ENCODE assay signal across 8 cellular contexts in the genomic region with DNA sequence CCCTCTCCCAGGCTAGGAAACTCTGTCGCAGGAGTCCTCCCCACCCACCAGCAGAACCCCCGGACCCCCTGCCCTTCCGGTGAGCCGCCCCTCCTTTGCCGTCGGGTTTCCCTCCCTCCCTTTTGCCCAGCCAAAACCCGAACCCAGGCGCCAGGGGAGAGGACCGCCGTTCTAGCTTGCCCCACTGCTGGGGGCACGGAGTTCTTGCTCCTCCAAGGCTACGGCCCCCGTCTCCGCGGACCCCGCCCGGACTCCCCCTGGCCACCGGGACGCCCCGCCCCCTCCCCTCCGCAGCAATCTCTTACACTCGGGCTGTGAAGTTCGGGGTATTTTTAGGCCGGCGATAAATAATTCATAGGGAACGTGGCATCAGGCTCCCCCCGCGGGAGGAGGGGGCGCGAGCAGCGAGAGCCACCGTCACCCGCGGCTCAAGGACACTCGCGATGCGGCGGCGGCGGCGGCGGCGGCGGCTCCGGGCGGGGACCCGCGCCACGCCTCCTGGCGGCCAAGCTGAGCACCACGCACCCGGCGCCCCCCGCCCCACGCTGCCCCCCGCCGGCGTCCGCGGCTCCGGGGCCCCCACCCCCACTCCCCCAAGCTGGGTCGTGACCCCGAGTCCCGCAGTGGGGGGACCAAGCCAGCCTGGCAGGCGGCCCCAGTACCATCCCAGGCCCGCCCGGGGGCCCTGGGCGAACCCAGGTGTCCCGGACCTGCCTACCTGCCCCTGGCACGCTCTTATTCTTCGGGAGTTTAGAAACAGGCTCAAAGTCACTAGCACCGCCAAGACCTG. TPM values are rescaled to one million over a fixed set of nuclear protein-coding genes. Genes with fewer than 3 reads are reported as not detected.
DNase-seq lines count a peak whose midpoint lies in the region; ATAC-seq, FAIRE-seq and TF ChIP-seq lines count a peak whose summit lies in the region.

A gene (minus strand): TSS at position 447 of the 790 bp plus-strand sequence. CDS start 4,793 bp downstream, outside the sequence.

- H3K36me3 Mint-ChIP-seq in immature natural killer cell, result no peaks in the 10 kb centered on the region

- H3K27ac ChIP-seq in 22Rv1 (no peak within 1 kb of the TSS), uterus (no peak within 1 kb of the TSS)

- H3K4me1 ChIP-seq in uterus, result peaks cover 0 to 18% of the 10 kb centered on the region in 2 donors

- no peak within 1 kb of the TSS for H3K27ac Mint-ChIP-seq in immature natural killer cell

- no peaks in the 10 kb centered on the region for H3K9me3 ChIP-seq in uterus

- intact Hi-C loops in uterus (cut with DNase I; ENCODE audit: low total_unique reads), result loop anchor here (5.0 to 10.0 kb wide), 2 partner anchors 67 to 115 kb away; a partner anchor contains a TSS

- no peak within 1 kb of the TSS for H3K4me3 ChIP-seq in uterus

- TF ChIP-seq CTCF in 22Rv1 (IDR thresholded peaks at IDR 0.05) (peak; percentile 84), uterus (IDR thresholded peaks at IDR 0.05) (peak in 3 of 4 experiments; percentile 8 to 37 (median 11))

- peaks cover 18 to 31% of the 10 kb centered on the region in 2 donors for H3K27me3 ChIP-seq in uterus

- TF ChIP-seq POLR2A in uterus (IDR thresholded peaks at IDR 0.05) (no peak), GM12892 (IDR thresholded peaks at IDR 0.05; ENCODE audit: low read depth, low read length) (no peak)

- DNase-seq in HEK293T (ENCODE audit: extremely low spot score), result peak; percentile 70
- DNase-seq in activated T-helper 9 cell treated with anti-CD3 and anti-CD28 coated beads, Interleukin-2, amount 50 U/mL, for 16 hours (ENCODE audit: low read depth), result peak; percentile 24
- DNase-seq in immature natural killer cell, result peak in 2 of 3 donors; percentile 34 to 39
- DNase-seq in uterus, result no peak
- no peak for DNase-seq in mesenteric fat pad (ENCODE audit: low spot score)
- DNase-seq in GM12892 (ENCODE audit: insufficient read length), result no peak

- H3K4me3 Mint-ChIP-seq in immature natural killer cell, result peak within 1 kb of the TSS; percentile 42 to 69 (median 51)

- FAIRE-seq in GM12892 (lab: Jason Lieb, UNC), result no peak

- POLR2A ChIA-PET in HEK293T (lab: Yijun Ruan, JAX), result interaction anchor here (0.9 to 3.0 kb wide), 4 partner anchors 13 to 17 kb away, joined by 3 to 19 read pairs (median 9); a partner anchor contains a TSS

- no peak for ATAC-seq in HG02852 (IDR thresholded peaks at IDR 0.05; ENCODE audit: unreplicated experiment)

- H3K27me3 Mint-ChIP-seq in immature natural killer cell (ENCODE audit: low read depth in 3 of 3), result peaks cover 26 to 38% (median 32%) of the 10 kb centered on the region in 3 donors

- no peaks in the 10 kb centered on the region for H3K36me3 ChIP-seq in uterus

- H3K9me3 Mint-ChIP-seq in immature natural killer cell, result no peaks in the 10 kb centered on the region

- CTCF ChIA-PET in HEK293T (lab: Yijun Ruan, JAX), result interaction anchor here (0.7 to 1.7 kb wide), 2 partner anchors 12 to 17 kb away, joined by 3 to 8 read pairs; no protein-coding TSS in a partner anchor

- peaks cover 0 to 15% of the 10 kb centered on the region in 2 donors for H3K4me1 Mint-ChIP-seq in immature natural killer cell

TF ChIP-seq in HEK293T, 16 proteins besides CTCF, POLR2A, EP300 and RAD21:
- peak; percentile 44; the same call in 1 of the 2 replicates for TF ChIP-seq FOXM1 (IDR thresholded peaks at IDR 0.05; ENCODE audit: borderline replicate concordance)
- no peak for TF ChIP-seq ELF4 (IDR thresholded peaks at IDR 0.05)
- TF ChIP-seq BHLHE40 (IDR thresholded peaks at IDR 0.05; ENCODE audit: borderline replicate concordance), result no peak
- TF ChIP-seq HDGF (IDR thresholded peaks at IDR 0.05; ENCODE audit: borderline replicate concordance), result no peak

RNA-seq across cellular contexts. Expression of the gene that starts here (rescaled TPM):
- under 1 TPM in 1 of 3 donors, not detected in 2; 0.66 TPM for polyA plus RNA-seq in immature natural killer cell
- under 1 TPM in 2 of 4 donors, not detected in 2; 0.55 to 0.90 TPM for total RNA-seq in uterus
- total RNA-seq in mesenteric fat pad, result 0.45 TPM
- 0.25 TPM for polyA plus RNA-seq in GM12892 (2012; ENCODE audit: missing spikeins)

Comparison
In these comparisons a context has a peak if more than half of its experiments do, and no peak if none do; other contexts are left out.
1. Peak in DNase-seq in immature natural killer cell; RNA of the gene not detected or under 1 TPM.
2. DNase-seq: peak in HEK293T (single experiment) and activated T-helper 9 cell treated with anti-CD3 and anti-CD28 coated beads, Interleukin-2, amount 50 U/mL, for 16 hours (single experiment); none in uterus (0 of 2), mesenteric fat pad (single experiment) and GM12892 (single experiment).